In the genomic region with DNA sequence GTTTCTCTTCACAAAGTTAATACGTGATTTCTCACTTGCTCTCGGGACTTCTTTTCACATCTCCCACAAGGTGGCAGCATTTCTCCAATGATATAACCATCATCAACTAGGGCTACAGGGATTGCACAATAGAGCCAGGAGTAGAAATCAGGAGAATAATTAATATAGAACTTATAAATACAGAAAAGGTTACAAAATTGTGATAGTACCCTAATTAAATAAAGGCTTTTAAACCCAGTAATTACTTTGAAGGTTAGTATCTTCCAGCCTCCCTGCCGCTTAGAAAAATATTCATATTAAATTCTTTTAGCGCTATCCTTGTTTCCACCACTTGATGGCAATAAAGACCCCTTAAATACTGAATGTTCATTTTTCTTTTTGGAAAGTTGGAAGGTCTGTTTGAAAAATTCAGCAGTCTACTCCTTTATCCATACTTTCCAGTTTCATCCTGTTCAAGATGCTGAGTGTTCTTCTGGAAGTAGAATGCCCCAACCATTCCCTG, we compare ENCODE assay signal across 9 cellular contexts.
DNase-seq lines count a peak whose midpoint lies in the region; ATAC-seq, FAIRE-seq and TF ChIP-seq lines count a peak whose summit lies in the region.
"Had no signal": no experiment of that assay in that cellular context is flagged by ENCODE, and none has a peak within 500 bp of the region (broad histone marks: within the 10 kb centered on the region; RNA-seq: fewer than 3 reads in every experiment).

No MANE protein-coding gene starts in this region.

- intact Hi-C loops in OCI-LY7 (cut with micrococcal nuclease; ENCODE audit: unreplicated experiment): loop anchor here (1.0 to 5.0 kb wide), 7 partner anchors 61 to 1045 kb away; no protein-coding TSS in a partner anchor
- intact Hi-C loops in GM12878 (cut with micrococcal nuclease; ENCODE audit: unreplicated experiment): loop anchor here (1.0 to 5.0 kb wide), 5 partner anchors 61 to 861 kb away; no protein-coding TSS in a partner anchor

- no peak for TF ChIP-seq EP300 in GM12878 (IDR thresholded peaks at IDR 0.05; ENCODE audit: borderline replicate concordance in 1 of 2, control insufficient read depth in 1 of 2, low read depth in 2 of 2, low read length in 2 of 2)

- no peaks in the 10 kb centered on the region for H3K9me2 ChIP-seq in OCI-LY7 (ENCODE audit: insufficient read depth, low read length)

- DNase-seq in ACHN (peak; percentile 71), GM10266 (ENCODE audit: extremely low spot score) (peak; percentile 56), LHCN-M2 (ENCODE audit: low read depth) (peak; percentile 75), OCI-LY7 (ENCODE audit: low spot score) (peak; percentile 85), GM12878 (ENCODE audit: low read depth, low spot score) (peak; percentile 13), iPS-NIHi7 (ENCODE audit: extremely low spot score) (peak; percentile 68)

- H3K9me3 Mint-ChIP-seq in stimulated activated memory B cell treated with anti-CD40 and anti-IgM and Interleukin-4, amounts not matched to agents 10 μg/mL and 1 μg/mL and 100 μg/mL, for 72 hours: no peaks in the 10 kb centered on the region

- H3K27me3 Mint-ChIP-seq in stimulated activated memory B cell treated with anti-CD40 and anti-IgM and Interleukin-4, amounts not matched to agents 10 μg/mL and 1 μg/mL and 100 μg/mL, for 72 hours: no peaks in the 10 kb centered on the region

- peak; percentile 89 for ATAC-seq in GM12878
- ATAC-seq in stimulated activated memory B cell treated with anti-CD40 and anti-IgM and Interleukin-4, amounts not matched to agents 10 μg/mL and 1 μg/mL and 100 μg/mL, for 72 hours: peak; percentile 75

- peak overlapping the region; percentile 40; the same call in 1 of the 2 replicates for H3K4me2 ChIP-seq in OCI-LY7 (ENCODE audit: low read length)
- H3K4me2 ChIP-seq in GM12878 (ENCODE audit: control insufficient read depth, insufficient read depth): no peak overlapping the region

- no peaks in the 10 kb centered on the region for H3K79me2 ChIP-seq in OCI-LY7 (ENCODE audit: insufficient read depth, low read depth, low read length)
- H3K79me2 ChIP-seq in GM12878 (ENCODE audit: control insufficient read depth, insufficient read depth, low read length): no peaks in the 10 kb centered on the region

- CTCF ChIA-PET in HEK293 (lab: Yijun Ruan, JAX) (interaction anchor here (0.6 to 1.7 kb wide), 12 partner anchors 9 to 962 kb away, joined by 3 to 13 read pairs (median 4); no protein-coding TSS in a partner anchor), OCI-LY7 (lab: Charles Lee; ENCODE audit: unreplicated experiment) (interaction anchor here (0.5 kb wide), 1 partner anchor 153 kb away, joined by 3 read pairs; no protein-coding TSS in a partner anchor), GM12878 (lab: Yijun Ruan, JAX) (interaction anchor here (0.8 to 1.3 kb wide), 3 partner anchors 33 to 439 kb away, joined by 3 to 5 read pairs (median 3); no protein-coding TSS in a partner anchor)

- TF ChIP-seq POLR2A in GM12878 (IDR thresholded peaks at IDR 0.05; ENCODE audit: low read depth, low read length): no peak

- no peak overlapping the region for H3K4me3 Mint-ChIP-seq in stimulated activated memory B cell treated with anti-CD40 and anti-IgM and Interleukin-4, amounts not matched to agents 10 μg/mL and 1 μg/mL and 100 μg/mL, for 72 hours

- in situ Hi-C loops in ACHN (cut with HindIII; ENCODE audit: low pct_ligation_motif_present, low pct_unique_long_range_greater_than_20kb, low sequenced_read_pairs): loop anchor here (25.0 kb wide), 1 partner anchor 806 kb away; no protein-coding TSS in a partner anchor
- in situ Hi-C loops in GM12878 (cut with MboI): loop anchor here (5.0 kb wide), 2 partner anchors 431 to 796 kb away; no protein-coding TSS in a partner anchor

- H3K4me1 ChIP-seq in HEK293 (ENCODE audit: control insufficient read depth, insufficient read depth, low read length) (no peaks in the 10 kb centered on the region), OCI-LY7 (ENCODE audit: insufficient read depth, low read length, poor library complexity, severe bottlenecking) (no peaks in the 10 kb centered on the region), GM12878 (ENCODE audit: control insufficient read depth, insufficient read depth, low read length) (no peaks in the 10 kb centered on the region)
- H3K4me1 ChIP-seq: SJSA1 had no signal

- no peak overlapping the region for H3K27ac ChIP-seq in HEK293 (ENCODE audit: extremely low read depth, low read depth, low read length)
- no peak overlapping the region for H3K27ac ChIP-seq in OCI-LY7 (ENCODE audit: low read depth, low read length, poor library complexity, severe bottlenecking)
- no peak overlapping the region for H3K27ac ChIP-seq in GM12878 (ENCODE audit: control insufficient read depth, insufficient read depth)
- H3K27ac ChIP-seq: SJSA1 had no signal

- peak; percentile 80 for TF ChIP-seq RAD21 in GM12878 (IDR thresholded peaks at IDR 0.05; ENCODE audit: insufficient read depth, low read depth, low read length)

- POLR2A ChIA-PET in HEK293 (lab: Yijun Ruan, JAX) (no interaction called here), OCI-LY7 (lab: Charles Lee) (no interaction called here), GM12878 (lab: Charles Lee) (no interaction called here)

- no peaks in the 10 kb centered on the region for H3K27me3 ChIP-seq in GM12878 (replicated peaks in 1 of 2; ENCODE audit: control insufficient read depth in 2 of 2, insufficient read depth in 2 of 2, low read length in 1 of 2)
- H3K27me3 ChIP-seq: SJSA1 had no signal

- H2AFZ ChIP-seq in OCI-LY7 (ENCODE audit: low read length): 0 out of 2 replicates have a peak overlapping the region, but pooled peaks have one; percentile 9
- H2AFZ ChIP-seq in GM12878 (ENCODE audit: control insufficient read depth, low read depth, low read length): no peak overlapping the region; the same call in 1 of the 2 replicates

- H3K9ac ChIP-seq in GM12878 (ENCODE audit: control insufficient read depth, insufficient read depth, low read length): no peak overlapping the region

- WGBS in GM12878 (ENCODE audit: insufficient coverage, insufficient replicate concordance, low lambda C conversion rate, missing lambda C conversion rate): 2% methylated on average over 4 of the region's 4 CpGs

- BruUV-seq in OCI-LY7 (replicated peaks; lab: Mats Ljungman, UMichigan) (no TSS peak), GM12878 (replicated peaks; lab: Mats Ljungman, UMichigan) (no TSS peak)

- no peak overlapping the region for H3K4me3 ChIP-seq in HEK293 (ENCODE audit: low read depth, low read length)
- H3K4me3 ChIP-seq in OCI-LY7 (ENCODE audit: low read depth, low read length, poor library complexity, severe bottlenecking): no peak overlapping the region
- H3K4me3 ChIP-seq in GM12878: no peak overlapping the region
- H3K4me3 ChIP-seq: SJSA1 had no signal

- SMC1A ChIA-PET in GM12878 (lab: Charles Lee; ENCODE audit: uncharacterized antibody, unreplicated experiment): interaction anchor here (1.0 to 1.4 kb wide), 3 partner anchors 61 to 795 kb away, joined by 4 read pairs; no protein-coding TSS in a partner anchor

- peak; percentile 89 for FAIRE-seq in GM12878 (lab: Jason Lieb, UNC)

- H3K9me3 ChIP-seq in HEK293 (ENCODE audit: control insufficient read depth, insufficient read depth, low read depth, low read length) (no peaks in the 10 kb centered on the region), OCI-LY7 (ENCODE audit: low read length) (no peaks in the 10 kb centered on the region), GM12878 (replicated peaks; ENCODE audit: control insufficient read depth, insufficient read depth, low read length) (no peaks in the 10 kb centered on the region)
- H3K9me3 ChIP-seq: SJSA1 had no signal

- no peaks in the 10 kb centered on the region for H3K4me1 Mint-ChIP-seq in stimulated activated memory B cell treated with anti-CD40 and anti-IgM and Interleukin-4, amounts not matched to agents 10 μg/mL and 1 μg/mL and 100 μg/mL, for 72 hours

- RAD21 ChIA-PET in GM12878 (lab: Charles Lee; ENCODE audit: unreplicated experiment): no interaction called here

- H3K36me3 Mint-ChIP-seq in stimulated activated memory B cell treated with anti-CD40 and anti-IgM and Interleukin-4, amounts not matched to agents 10 μg/mL and 1 μg/mL and 100 μg/mL, for 72 hours: no peaks in the 10 kb centered on the region

- TF ChIP-seq CTCF in GM10266 (IDR thresholded peaks at IDR 0.05; ENCODE audit: control insufficient read depth, insufficient read depth, low read depth, missing control alignments) (peak; percentile 64), HEK293 (tag by site-specific recombination; IDR thresholded peaks at IDR 0.05) (peak; percentile 42; the same call in 1 of the 2 replicates), OCI-LY7 (conservative IDR thresholded peaks at IDR 0.05; ENCODE audit: low read length) (peak; percentile 100), GM12878 (IDR thresholded peaks at IDR 0.05 in 2 of 3, conservative IDR thresholded peaks at IDR 0.05 in 1 of 3; ENCODE audit: control insufficient read depth in 2 of 3, extremely low read depth in 1 of 3, insufficient read depth in 1 of 3, low read depth in 3 of 3, low read length in 3 of 3) (peak; percentile 39 to 56 (median 48))

- no peaks in the 10 kb centered on the region for H3K36me3 ChIP-seq in HEK293 (ENCODE audit: control insufficient read depth in 2 of 2, insufficient read depth in 1 of 2, low read length in 2 of 2)
- H3K36me3 ChIP-seq in OCI-LY7 (ENCODE audit: insufficient read depth, low read length): no peaks in the 10 kb centered on the region
- no peaks in the 10 kb centered on the region for H3K36me3 ChIP-seq in GM12878 (ENCODE audit: control insufficient read depth in 2 of 2, insufficient read depth in 2 of 2, low read length in 1 of 2)
- H3K36me3 ChIP-seq: SJSA1 had no signal

- no peak overlapping the region for H3K27ac Mint-ChIP-seq in stimulated activated memory B cell treated with anti-CD40 and anti-IgM and Interleukin-4, amounts not matched to agents 10 μg/mL and 1 μg/mL and 100 μg/mL, for 72 hours

- H4K20me1 ChIP-seq in OCI-LY7 (ENCODE audit: insufficient read depth, low read length) (no peaks in the 10 kb centered on the region), GM12878 (ENCODE audit: control insufficient read depth, insufficient read depth) (no peaks in the 10 kb centered on the region)

TF ChIP-seq in HEK293, 187 proteins besides CTCF, POLR2A, EP300 and RAD21 (continues in another document):
- TF ChIP-seq ZNF654 (tag by site-specific recombination; IDR thresholded peaks at IDR 0.05; ENCODE audit: low read depth): peak; percentile 88

TF ChIP-seq in GM12878, 131 proteins besides CTCF, POLR2A, EP300 and RAD21 (continues in another document):
- TF ChIP-seq NR2C1 (IDR thresholded peaks at IDR 0.05): no peak
- TF ChIP-seq SMAD5 (IDR thresholded peaks at IDR 0.05; ENCODE audit: low read depth): no peak

Comparison
In these comparisons a context has a peak if more than half of its experiments do, and no peak if none do; other contexts are left out.
1. DNase-seq: peak in every context shown above with its lines; median percentile 85 in OCI-LY7; 75 in LHCN-M2; 71 in ACHN; 68 in iPS-NIHi7; 56 in GM10266; 13 in GM12878.
2. CTCF ChIP-seq: peak in every context shown above with its lines; median percentile 100 in OCI-LY7; 64 in GM10266; 48 in GM12878; 42 in HEK293.